ENCODE assay signal across 8 cellular contexts in the genomic region with DNA sequence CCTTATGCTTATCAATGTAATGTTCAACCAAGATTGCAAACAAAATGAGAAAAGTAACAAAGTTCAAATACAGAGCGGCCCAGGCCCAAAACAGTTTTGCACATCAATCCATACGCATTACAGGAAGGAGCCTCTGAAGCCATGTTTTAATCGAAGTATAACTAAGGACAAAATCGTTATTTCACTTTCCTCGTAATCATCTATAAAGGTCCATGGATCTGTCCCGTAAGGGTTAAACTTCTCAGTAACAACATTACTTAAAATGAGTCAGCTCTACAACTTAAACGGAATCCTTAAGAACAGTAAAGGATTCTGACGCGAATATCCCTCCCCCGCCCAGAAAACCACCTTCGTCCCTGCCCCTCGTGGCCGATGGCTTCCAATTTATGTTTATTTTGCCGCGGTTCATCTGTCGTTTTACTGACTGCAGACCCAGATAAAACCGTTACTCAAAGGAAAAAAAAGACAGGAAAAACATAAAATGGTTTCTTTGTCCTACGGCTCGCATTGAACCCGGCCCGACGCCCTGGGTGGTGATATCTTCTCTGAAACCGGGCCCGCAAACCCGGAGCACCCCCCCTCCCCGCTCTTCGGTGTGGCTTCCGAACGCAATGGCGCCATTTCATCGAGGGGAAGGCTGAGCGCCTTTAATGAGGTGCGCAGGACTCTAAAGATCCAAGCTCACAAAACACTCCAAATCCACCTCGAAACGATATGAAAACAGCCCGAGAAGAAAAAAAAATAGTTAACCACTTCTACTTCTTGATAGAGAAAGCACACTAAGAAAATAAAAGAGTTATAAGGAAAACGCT. TPM values are rescaled to one million over a fixed set of nuclear protein-coding genes. Genes with fewer than 3 reads are reported as not detected.
DNase-seq lines count a peak whose midpoint lies in the region; ATAC-seq and TF ChIP-seq lines count a peak whose summit lies in the region.

No MANE protein-coding gene starts in this region.

- DNase-seq in NCI-H446 (lab: John Stamatoyannopoulos, UW) = peak; percentile 68 to 82
- no peak for DNase-seq in NCI-H446 treated with DMSO at 0.1 percent for 48 hours (lab: John Stamatoyannopoulos, UW)
- peak; percentile 74 for DNase-seq in RKO (ENCODE audit: low spot score)
- peak; percentile 67 for DNase-seq in activated naive CD4-positive, alpha-beta T cell treated with Interleukin-2 at 50 U/mL for 16 hours
- DNase-seq in glutamatergic neuron = peak; percentile 70
- DNase-seq in ovary = peak; percentile 69 to 81 (median 77)
- DNase-seq in tibial artery = peak; percentile 70 to 84

- peak; percentile 54 for TF ChIP-seq POLR2A in ovary (IDR thresholded peaks at IDR 0.05)

- intact Hi-C loops in ovary (cut with DNase I) = loop anchor here in 3 of 4 donors (5.0 to 10.0 kb wide), 4 partner anchors 247 to 955 kb away; partner anchors contain the start of genes HOXA3 (in 1 of the 3) and HOXA7 (in 1 of the 3)
- intact Hi-C loops in tibial artery (cut with DNase I; ENCODE audit: low total_unique reads) = loop anchor here (5.0 to 10.0 kb wide), 5 partner anchors 168 to 973 kb away; partner anchors contain the start of gene HOXA10

- H3K9me3 ChIP-seq in ovary = no peaks in the 10 kb centered on the region
- no peaks in the 10 kb centered on the region for H3K9me3 ChIP-seq in tibial artery

- H3K27me3 ChIP-seq in ovary (no peaks in the 10 kb centered on the region), tibial artery (no peaks in the 10 kb centered on the region)

- peaks cover 24% of the 10 kb centered on the region for H3K27me3 Mint-ChIP-seq in glutamatergic neuron (ENCODE audit: unreplicated experiment)

- peaks cover 29% of the 10 kb centered on the region for H3K9me3 Mint-ChIP-seq in glutamatergic neuron (ENCODE audit: unreplicated experiment)

- peak overlapping the region; percentile 100 for H3K27ac Mint-ChIP-seq in glutamatergic neuron (ENCODE audit: unreplicated experiment)

- H3K4me1 ChIP-seq in ovary (ENCODE audit: insufficient read depth) = peaks cover 3% of the 10 kb centered on the region
- H3K4me1 ChIP-seq in tibial artery = peaks cover 0 to 50% (median 34%) of the 10 kb centered on the region in 4 donors

- no peak for TF ChIP-seq EP300 in ovary (IDR thresholded peaks at IDR 0.05)

- ATAC-seq in GM19467 (IDR thresholded peaks at IDR 0.05; ENCODE audit: unreplicated experiment) = no peak

- TF ChIP-seq CTCF in glutamatergic neuron (IDR thresholded peaks at IDR 0.05; ENCODE audit: partially characterized antibody, unreplicated experiment) = no peak
- TF ChIP-seq CTCF in ovary (IDR thresholded peaks at IDR 0.05) = no peak
- peak in 1 of 2 experiments; percentile 4 for TF ChIP-seq CTCF in tibial artery (IDR thresholded peaks at IDR 0.05)

- H3K4me3 ChIP-seq in ovary (peak overlapping the region; percentile 97), tibial artery (peak overlapping the region; percentile 74 to 91)

- peak overlapping the region; percentile 100 for H3K4me3 Mint-ChIP-seq in glutamatergic neuron (ENCODE audit: unreplicated experiment)

- peaks cover 22% of the 10 kb centered on the region for H3K4me1 Mint-ChIP-seq in glutamatergic neuron (ENCODE audit: low read depth, unreplicated experiment)

- H3K36me3 Mint-ChIP-seq in glutamatergic neuron (ENCODE audit: unreplicated experiment) = peaks cover 10% of the 10 kb centered on the region

- H3K36me3 ChIP-seq in ovary (no peaks in the 10 kb centered on the region), tibial artery (peaks cover 29 to 31% (median 31%) of the 10 kb centered on the region in 3 donors)

- H3K27ac ChIP-seq in ovary (peak overlapping the region; percentile 98 to 100), tibial artery (peak overlapping the region; percentile 99)

- WGBS in ovary, 3 donors = 0 to 1% (median 0%) methylated on average over 37 of the region's 37 CpGs

RNA-seq across cellular contexts. Expression of gene HNRNPA2B1, which starts 1.0 kb away (rescaled TPM):
- total RNA-seq in glutamatergic neuron (ENCODE audit: unreplicated experiment) (685 TPM), ovary (100 to 1,000 TPM; 236 to 451 (median 368) TPM)
- 100 to 1,000 TPM; 483 to 659 TPM for polyA plus RNA-seq in ovary

RNA-seq across cellular contexts. Expression of gene CBX3, which starts 2.0 kb away (rescaled TPM):
- total RNA-seq in glutamatergic neuron (ENCODE audit: unreplicated experiment) (191 TPM), ovary (100 to 1,000 TPM in 3 of 7 donors, 10 to 100 TPM in 4; 71.7 to 133 (median 98.8) TPM)
- 10 to 100 TPM; 73.3 to 90.3 TPM for polyA plus RNA-seq in ovary

RNA-seq across cellular contexts. Expression of gene NFE2L3, which starts 47.5 kb away (rescaled TPM):
- total RNA-seq in glutamatergic neuron (ENCODE audit: unreplicated experiment) (42.1 TPM), ovary (1 to 10 TPM in 3 of 7 donors, under 1 TPM in 4; 0.45 to 3.1 (median 0.65) TPM)
- polyA plus RNA-seq in ovary = 1 to 10 TPM; 1.4 to 6.1 TPM

Comparison
In these comparisons a context has a peak if more than half of its experiments do, and no peak if none do; other contexts are left out.
1. RNA of gene NFE2L3, which starts 47.5 kb away (total RNA-seq): 42.1 TPM in glutamatergic neuron (single experiment); 0.45 to 3.1 TPM in ovary; every median in the first group is over 10 times any median in the second.